In the genomic region with DNA sequence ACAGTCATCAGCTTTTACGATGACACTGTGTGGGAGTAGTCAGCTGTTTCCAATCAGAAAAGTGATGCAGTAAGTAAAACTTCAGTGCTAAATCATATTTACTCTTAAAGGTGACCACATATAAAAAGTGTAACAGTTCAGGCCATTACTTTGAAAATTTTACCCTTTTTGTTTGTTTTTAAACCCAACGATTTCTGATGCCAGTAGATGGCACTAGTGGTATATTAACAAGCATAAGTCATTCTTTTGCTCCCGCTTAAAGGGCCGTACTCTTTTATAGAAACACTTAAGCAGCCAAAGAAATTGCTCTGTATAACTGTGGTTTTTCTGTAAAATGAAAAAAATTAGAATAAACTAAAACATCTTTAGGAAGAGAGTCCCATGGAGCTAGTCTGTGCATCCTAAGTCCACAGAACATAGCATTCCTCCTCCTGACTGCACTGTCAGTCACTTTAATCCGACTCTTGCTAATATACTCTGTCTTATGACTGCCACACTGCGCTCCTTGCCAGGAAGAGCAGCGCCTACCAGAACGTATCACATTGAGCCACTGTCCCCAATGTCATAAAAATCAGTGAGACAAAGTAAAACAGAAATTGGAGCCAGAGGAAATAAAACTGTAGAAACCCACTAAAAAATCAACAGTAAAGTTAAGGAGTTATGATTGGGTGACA, we compare ENCODE assay signal across 9 cellular contexts. TPM values are rescaled to one million over a fixed set of nuclear protein-coding genes. Genes with fewer than 3 reads are reported as not detected.
DNase-seq lines count a peak whose midpoint lies in the region; ATAC-seq and TF ChIP-seq lines count a peak whose summit lies in the region.
"Had no signal": no experiment of that assay in that cellular context is flagged by ENCODE, and none has a peak within 500 bp of the region (broad histone marks: within the 10 kb centered on the region; RNA-seq: fewer than 3 reads in every experiment).

No MANE protein-coding gene starts in this region.

- TF ChIP-seq POLR2A in erythroblast (IDR thresholded peaks at IDR 0.05; ENCODE audit: low read length): no peak

- no peak overlapping the region for H3K4me3 ChIP-seq in naive thymus-derived CD4-positive, alpha-beta T cell (ENCODE audit: low read length)

- TF ChIP-seq CTCF in RWPE1 (conservative IDR thresholded peaks at IDR 0.05; ENCODE audit: low read depth): peak; percentile 74

- no peaks in the 10 kb centered on the region for H3K4me1 ChIP-seq in naive thymus-derived CD4-positive, alpha-beta T cell (ENCODE audit: control insufficient read depth in 2 of 2, insufficient read depth in 2 of 2, low read length in 2 of 2)

- CTCF ChIA-PET in RWPE1 (lab: Yijun Ruan, JAX): interaction anchor here (0.6 to 1.0 kb wide), 10 partner anchors 26 to 760 kb away, joined by 3 to 6 read pairs (median 3); no protein-coding TSS in a partner anchor
- CTCF ChIA-PET in naive thymus-derived CD4-positive, alpha-beta T cell (lab: Charles Lee): interaction anchor here (0.6 to 6.7 kb wide), 16 partner anchors 12 to 320 kb away, joined by 3 to 120 read pairs (median 4); no protein-coding TSS in a partner anchor

- H3K4me3 Mint-ChIP-seq in naive thymus-derived CD4-positive, alpha-beta T cell: no peak overlapping the region
- H3K4me3 Mint-ChIP-seq: T-helper 1 cell treated with Interleukin-12 subunit alpha and Interleukin-12 subunit beta and Interleukin-4 antibody, amounts not matched to agents 30 μg/mL and 1 μg/mL, for 36 hours had no signal

- H3K9me3 ChIP-seq in naive thymus-derived CD4-positive, alpha-beta T cell (ENCODE audit: control insufficient read depth in 2 of 3, low read length in 3 of 3): no peaks in the 10 kb centered on the region

- DNase-seq in EL (peak; percentile 52), KG1 (lab: John Stamatoyannopoulos, UW) (peak; percentile 16), RWPE1 (ENCODE audit: low spot score) (peak; percentile 38), erythroblast (lab: John Stamatoyannopoulos, UW) (peak; percentile 29 to 39), NK-92 (lab: John Stamatoyannopoulos, UW; ENCODE audit: unreplicated experiment) (no peak)
- DNase-seq in naive thymus-derived CD4-positive, alpha-beta T cell: peak in 7 of 9 donors; percentile 28 to 62 (median 43)

- no peak overlapping the region for H3K27ac ChIP-seq in RWPE1
- no peak overlapping the region for H3K27ac ChIP-seq in naive thymus-derived CD4-positive, alpha-beta T cell (ENCODE audit: low read depth, low read length)

- H3K27me3 Mint-ChIP-seq in naive thymus-derived CD4-positive, alpha-beta T cell: peaks cover 0 to 7% (median 5%) of the 10 kb centered on the region in 5 donors

- ATAC-seq in naive thymus-derived CD4-positive, alpha-beta T cell: peak; percentile 71
- ATAC-seq in HG03139 (IDR thresholded peaks at IDR 0.05; ENCODE audit: unreplicated experiment) (no peak), HG02970 (IDR thresholded peaks at IDR 0.05; ENCODE audit: low FRiP score, unreplicated experiment) (no peak)

- intact Hi-C loops in naive thymus-derived CD4-positive, alpha-beta T cell (cut with micrococcal nuclease): loop anchor here (1.0 to 10.0 kb wide), 9 partner anchors 26 to 427 kb away; no protein-coding TSS in a partner anchor

- H3K4me1 Mint-ChIP-seq in naive thymus-derived CD4-positive, alpha-beta T cell: peaks cover 0 to 6% (median 0%) of the 10 kb centered on the region in 7 donors

- no peaks in the 10 kb centered on the region for H3K9me3 Mint-ChIP-seq in naive thymus-derived CD4-positive, alpha-beta T cell
- H3K9me3 Mint-ChIP-seq: T-helper 1 cell treated with Interleukin-12 subunit alpha and Interleukin-12 subunit beta and Interleukin-4 antibody, amounts not matched to agents 30 μg/mL and 1 μg/mL, for 36 hours had no signal

- H3K36me3 Mint-ChIP-seq in naive thymus-derived CD4-positive, alpha-beta T cell: no peaks in the 10 kb centered on the region

- no peaks in the 10 kb centered on the region for H3K36me3 ChIP-seq in naive thymus-derived CD4-positive, alpha-beta T cell (ENCODE audit: control insufficient read depth in 2 of 3, insufficient read depth in 3 of 3, low read length in 3 of 3)

- H3K27ac Mint-ChIP-seq in naive thymus-derived CD4-positive, alpha-beta T cell: no peak overlapping the region
- H3K27ac Mint-ChIP-seq: T-helper 1 cell treated with Interleukin-12 subunit alpha and Interleukin-12 subunit beta and Interleukin-4 antibody, amounts not matched to agents 30 μg/mL and 1 μg/mL, for 36 hours had no signal

- no peaks in the 10 kb centered on the region for H3K27me3 ChIP-seq in naive thymus-derived CD4-positive, alpha-beta T cell (ENCODE audit: control insufficient read depth in 2 of 2, insufficient read depth in 2 of 2, low read length in 2 of 2)

- POLR2A ChIA-PET in RWPE1 (lab: Yijun Ruan, JAX; ENCODE audit: low non-redundant PET): no interaction called here
- POLR2A ChIA-PET in naive thymus-derived CD4-positive, alpha-beta T cell (lab: Charles Lee): interaction anchor here (1.4 to 2.4 kb wide), 2 partner anchors 27 to 79 kb away, joined by 3 to 12 read pairs; no protein-coding TSS in a partner anchor

RNA-seq across cellular contexts. Expression of gene HEBP2, which starts 25.1 kb away (rescaled TPM):
- 10 to 100 TPM; 24.9 to 50.7 (median 48.2) TPM for total RNA-seq in naive thymus-derived CD4-positive, alpha-beta T cell
- 10 to 100 TPM; 33.8 to 41.0 TPM for polyA plus RNA-seq in naive thymus-derived CD4-positive, alpha-beta T cell

RNA-seq across cellular contexts. Expression of gene SMIM28, which starts 51.4 kb away (rescaled TPM):
- total RNA-seq in naive thymus-derived CD4-positive, alpha-beta T cell: not detected
- polyA plus RNA-seq in naive thymus-derived CD4-positive, alpha-beta T cell: not detected
